8 cellular contexts compared by ENCODE assay signal in genomic region chr10:99731296-99732032, GRCh38. TPM values are rescaled to one million over a fixed set of nuclear protein-coding genes. Genes with fewer than 3 reads are reported as not detected.
DNase-seq lines count a peak whose midpoint lies in the region; ATAC-seq and TF ChIP-seq lines count a peak whose summit lies in the region.

No MANE protein-coding gene starts in this region.

- intact Hi-C loops in sigmoid colon (cut with DNase I) = loop anchor here (1.0 kb wide), 1 partner anchor 110 kb away; no protein-coding TSS in a partner anchor

- peaks cover 36% of the 10 kb centered on the region for H3K36me3 ChIP-seq in RWPE2 (ENCODE audit: low read depth)
- H3K36me3 ChIP-seq in fibroblast of lung (ENCODE audit: control insufficient read depth, insufficient read depth, low read length) = peaks cover 4% of the 10 kb centered on the region
- H3K36me3 ChIP-seq in sigmoid colon = peaks cover 0 to 30% (median 4%) of the 10 kb centered on the region in 4 donors

- H3K27me3 ChIP-seq in RWPE2 (ENCODE audit: insufficient read depth, poor library complexity, severe bottlenecking) = no peaks in the 10 kb centered on the region
- H3K27me3 ChIP-seq in fibroblast of lung (ENCODE audit: control insufficient read depth, insufficient read depth, low read length) = no peaks in the 10 kb centered on the region
- H3K27me3 ChIP-seq in sigmoid colon = no peaks in the 10 kb centered on the region

- H3K9me3 ChIP-seq in RWPE2 (ENCODE audit: severe bottlenecking) (no peaks in the 10 kb centered on the region), fibroblast of lung (ENCODE audit: control insufficient read depth, insufficient read depth, low read depth, low read length) (no peaks in the 10 kb centered on the region), sigmoid colon (no peaks in the 10 kb centered on the region)

- no peaks in the 10 kb centered on the region for H4K20me1 ChIP-seq in fibroblast of lung (ENCODE audit: control insufficient read depth, extremely low read depth, insufficient read depth, low read length)

- no peak for TF ChIP-seq EP300 in sigmoid colon (IDR thresholded peaks at IDR 0.05)

- peak overlapping the region; percentile 98 for H2AFZ ChIP-seq in fibroblast of lung (ENCODE audit: low read length)

- 3 to 5% methylated on average over 16 of the region's 16 CpGs for WGBS in sigmoid colon, 2 donors

- DNase-seq in AG09309 (ENCODE audit: low read depth) = no peak
- DNase-seq in RWPE2 (ENCODE audit: low spot score) = no peak
- DNase-seq in fibroblast of lung (ENCODE audit: low read depth in 2 of 2) = no peak
- no peak for DNase-seq in sigmoid colon
- no peak for DNase-seq in NCI-H69 (lab: John Stamatoyannopoulos, UW)
- no peak for DNase-seq in amygdala (lab: John Stamatoyannopoulos, UW)

- peaks cover 9% of the 10 kb centered on the region for H3K4me1 ChIP-seq in RWPE2 (ENCODE audit: insufficient read depth, poor library complexity, severe bottlenecking)
- H3K4me1 ChIP-seq in fibroblast of lung (ENCODE audit: control insufficient read depth, extremely low read depth, insufficient read depth, low read length) = peaks cover 5% of the 10 kb centered on the region
- peaks cover 0 to 32% (median 22%) of the 10 kb centered on the region in 4 donors for H3K4me1 ChIP-seq in sigmoid colon

- ATAC-seq in GM21367 (IDR thresholded peaks at IDR 0.05; ENCODE audit: unreplicated experiment) (peak; percentile 19), RWPE2 (ENCODE audit: low read depth) (peak; percentile 55; the same call in 2 of the 3 replicates), esophagus mucosa (no peak)

- H3K4me2 ChIP-seq in fibroblast of lung (ENCODE audit: extremely low read depth, insufficient read depth, low read length) = peak overlapping the region; percentile 93

- peaks cover 14% of the 10 kb centered on the region for H3K79me2 ChIP-seq in fibroblast of lung (ENCODE audit: control insufficient read depth, insufficient read depth, low read length)

- peak; percentile 4 for TF ChIP-seq CTCF in AG09309 (IDR thresholded peaks at IDR 0.05; ENCODE audit: control insufficient read depth, insufficient read depth, low read depth, low read length, missing control alignments)
- TF ChIP-seq CTCF in RWPE2 (IDR thresholded peaks at IDR 0.05; ENCODE audit: poor library complexity, severe bottlenecking) = no peak
- no peak for TF ChIP-seq CTCF in fibroblast of lung (conservative IDR thresholded peaks at IDR 0.05 in 1 of 2, IDR thresholded peaks at IDR 0.05 in 1 of 2; ENCODE audit: low read depth in 1 of 2, low read length in 2 of 2)
- TF ChIP-seq CTCF in sigmoid colon (IDR thresholded peaks at IDR 0.05) = no peak

- H3K27ac ChIP-seq in RWPE2 (ENCODE audit: poor library complexity, severe bottlenecking) (peak overlapping the region; percentile 82), fibroblast of lung (ENCODE audit: insufficient read depth, low read length) (peak overlapping the region; percentile 91), sigmoid colon (peak overlapping the region; percentile 88 to 96 (median 95))

- no peak for TF ChIP-seq POLR2A in sigmoid colon (IDR thresholded peaks at IDR 0.05)

- H3K9ac ChIP-seq in fibroblast of lung (ENCODE audit: insufficient read depth, low read length) = peak overlapping the region; percentile 83

- peak overlapping the region; percentile 51 for H3K4me3 ChIP-seq in AG09309 (ENCODE audit: control insufficient read depth, low read depth, low read length)
- peak overlapping the region; percentile 53 for H3K4me3 ChIP-seq in RWPE2 (ENCODE audit: severe bottlenecking)
- peak overlapping the region; percentile 93 to 97 (median 96) for H3K4me3 ChIP-seq in fibroblast of lung (replicated peaks in 1 of 4; ENCODE audit: control extremely low read depth in 1 of 4, insufficient read depth in 1 of 4, low read depth in 3 of 4, low read length in 4 of 4)
- peak overlapping the region; percentile 74 to 93 (median 78) for H3K4me3 ChIP-seq in sigmoid colon

RNA-seq across cellular contexts. Expression of gene COX15, which starts 0.5 kb away (rescaled TPM):
- 43.7 and 43.9 TPM in 2 replicates for total RNA-seq in fibroblast of lung
- polyA plus RNA-seq in fibroblast of lung = 26.4 and 31.3 TPM in 2 replicates
- polyA plus RNA-seq in fibroblast of lung (2012) = 21.8 and 23.4 TPM in 2 replicates
- polyA minus RNA-seq in fibroblast of lung (ENCODE audit: low replicate concordance) = 15.9 and 19.0 TPM in 2 replicates
- 10 to 100 TPM; 23.0 to 35.0 (median 27.3) TPM for total RNA-seq in sigmoid colon
- polyA plus RNA-seq in sigmoid colon = 10 to 100 TPM; 17.4 to 23.4 (median 18.0) TPM
- 28.5 TPM for total RNA-seq in esophagus mucosa

RNA-seq across cellular contexts. Expression of gene CUTC, which starts 0.6 kb away (rescaled TPM):
- 22.6 TPM in 2 replicates for total RNA-seq in fibroblast of lung
- polyA plus RNA-seq in fibroblast of lung = 16.7 and 19.4 TPM in 2 replicates
- 12.9 and 15.5 TPM in 2 replicates for polyA plus RNA-seq in fibroblast of lung (2012)
- 5.2 and 11.2 TPM in 2 replicates for polyA minus RNA-seq in fibroblast of lung (ENCODE audit: low replicate concordance)
- 10 to 100 TPM; 29.4 to 30.7 (median 30.0) TPM for total RNA-seq in sigmoid colon
- polyA plus RNA-seq in sigmoid colon = 10 to 100 TPM; 16.4 to 21.4 (median 21.0) TPM
- total RNA-seq in esophagus mucosa = 14.0 TPM

RNA-seq across cellular contexts. Expression of gene ABCC2, which starts 51.0 kb away (rescaled TPM):
- total RNA-seq in fibroblast of lung (0.26 and 0.66 TPM in 2 replicates), sigmoid colon (1 to 10 TPM in 3 of 4 donors, under 1 TPM in 1; 0.41 to 3.9 (median 1.3) TPM), esophagus mucosa (0.36 TPM)
- polyA plus RNA-seq in fibroblast of lung (0.17 and 0.21 TPM in 2 replicates), sigmoid colon (1 to 10 TPM in 1 of 3 donors, under 1 TPM in 1, not detected in 1; 0.86 to 1.8 TPM)
- polyA plus RNA-seq in fibroblast of lung (2012) = 0.14 and 0.40 TPM in 2 replicates
- 0.22 TPM in 1 of 2 replicates, not detected in the other for polyA minus RNA-seq in fibroblast of lung (ENCODE audit: low replicate concordance)
